In the genomic region with DNA sequence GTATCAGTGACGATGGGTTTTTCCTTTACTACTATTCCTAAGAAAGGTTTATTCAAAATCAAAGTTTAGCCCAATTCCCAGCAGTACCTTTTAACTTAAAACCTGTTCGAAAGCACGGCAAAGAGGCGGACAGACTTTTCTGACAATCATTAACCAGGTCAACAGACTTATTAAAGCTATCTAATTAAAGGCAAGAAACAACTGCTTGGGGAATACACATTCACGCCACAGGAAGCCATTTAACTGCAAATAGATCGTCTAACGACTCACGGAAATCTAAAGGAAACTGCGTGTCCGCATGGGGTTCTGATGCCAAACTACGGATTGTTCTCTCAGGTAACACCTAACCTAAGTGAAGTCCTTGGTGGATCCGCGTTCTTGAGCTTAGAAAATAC, we compare ENCODE assay signal across 8 cellular contexts. TPM values are rescaled to one million over a fixed set of nuclear protein-coding genes. Genes with fewer than 3 reads are reported as not detected.
DNase-seq lines count a peak whose midpoint lies in the region; ATAC-seq, FAIRE-seq and TF ChIP-seq lines count a peak whose summit lies in the region.

No MANE protein-coding gene starts in this region.

- H3K4me3 ChIP-seq in BE2C (ENCODE audit: low read depth, low read length) (peak overlapping the region; percentile 64), keratinocyte (ENCODE audit: control insufficient read depth in 2 of 3, extremely low read depth in 1 of 3, insufficient read depth in 2 of 3, low read depth in 1 of 3, low read length in 3 of 3) (peak overlapping the region; percentile 91 to 97 (median 93))

- peak overlapping the region; percentile 99 for H3K27ac ChIP-seq in keratinocyte (ENCODE audit: control insufficient read depth, insufficient read depth, low read length)

- H3K9me1 ChIP-seq in keratinocyte (ENCODE audit: control insufficient read depth, extremely low read depth, insufficient read depth, low read length): no peaks in the 10 kb centered on the region

- no peaks in the 10 kb centered on the region for H3K27me3 Mint-ChIP-seq in activated naive CD8-positive, alpha-beta T cell treated with anti-CD3 and anti-CD28 coated beads for 36 hours

- peak overlapping the region; percentile 97 for H3K9ac ChIP-seq in keratinocyte (ENCODE audit: control insufficient read depth, extremely low read depth, insufficient read depth, low read length)

- dilution Hi-C loops in keratinocyte (cut with MboI; ENCODE audit: extremely low pct_ligation_motif_present, low sequenced_read_pairs): no loop called here

- no peak for FAIRE-seq in keratinocyte (lab: Jason Lieb, UNC)

- H3K27me3 ChIP-seq in BE2C (no peaks in the 10 kb centered on the region), keratinocyte (ENCODE audit: control insufficient read depth, extremely low read depth, insufficient read depth, low read length) (no peaks in the 10 kb centered on the region)

- peak overlapping the region; percentile 89 for H3K27ac Mint-ChIP-seq in activated naive CD8-positive, alpha-beta T cell treated with anti-CD3 and anti-CD28 coated beads for 36 hours

- H3K79me2 ChIP-seq in keratinocyte (ENCODE audit: control insufficient read depth, insufficient read depth, low read length): peaks cover 42% of the 10 kb centered on the region

- peak overlapping the region; percentile 87 for H3K4me3 Mint-ChIP-seq in activated naive CD8-positive, alpha-beta T cell treated with anti-CD3 and anti-CD28 coated beads for 36 hours

- H4K20me1 ChIP-seq in keratinocyte (ENCODE audit: control insufficient read depth, extremely low read depth, insufficient read depth, low read length): no peaks in the 10 kb centered on the region

- H3K36me3 Mint-ChIP-seq in activated naive CD8-positive, alpha-beta T cell treated with anti-CD3 and anti-CD28 coated beads for 36 hours: peaks cover 5% of the 10 kb centered on the region

- H2AFZ ChIP-seq in keratinocyte (ENCODE audit: control insufficient read depth, low read length): peak overlapping the region; percentile 54

- peak; percentile 8 for ATAC-seq in GM19035 (IDR thresholded peaks at IDR 0.05; ENCODE audit: unreplicated experiment)
- ATAC-seq in HG03378 (IDR thresholded peaks at IDR 0.05; ENCODE audit: unreplicated experiment): peak; percentile 9

- DNase-seq in BE2C (no peak), keratinocyte (ENCODE audit: low read depth, low spot score) (no peak), superior temporal gyrus (ENCODE audit: extremely low spot score) (peak; percentile 60), cerebellar nuclear complex (lab: John Stamatoyannopoulos, UW) (no peak), GM13976 (ENCODE audit: low spot score) (no peak)
- no peak for DNase-seq in activated naive CD8-positive, alpha-beta T cell treated with anti-CD3 and anti-CD28 coated beads for 36 hours

- peaks cover 3% of the 10 kb centered on the region; the same call in 1 of the 2 replicates for H3K4me1 ChIP-seq in BE2C
- H3K4me1 ChIP-seq in keratinocyte (ENCODE audit: control insufficient read depth, extremely low read depth, insufficient read depth, low read length): peaks cover 33% of the 10 kb centered on the region

- H3K4me2 ChIP-seq in keratinocyte (ENCODE audit: control insufficient read depth, extremely low read depth, insufficient read depth, low read depth, low read length): peak overlapping the region; percentile 81

- TF ChIP-seq CTCF in BE2C (IDR thresholded peaks at IDR 0.05; ENCODE audit: low read depth, low read length): no peak
- TF ChIP-seq CTCF in keratinocyte (optimal IDR thresholded peaks at IDR 0.05 in 1 of 3, IDR thresholded peaks at IDR 0.05 in 1 of 3, conservative IDR thresholded peaks at IDR 0.05 in 1 of 3; ENCODE audit: extremely low read depth in 1 of 3, insufficient read depth in 2 of 3, low read length in 3 of 3): no peak
- no peak for TF ChIP-seq CTCF in GM13976 (IDR thresholded peaks at IDR 0.05; ENCODE audit: borderline replicate concordance, control extremely low read depth, extremely low read depth, insufficient read depth, missing control alignments)

- no peaks in the 10 kb centered on the region for H3K9me3 ChIP-seq in BE2C
- no peaks in the 10 kb centered on the region for H3K9me3 ChIP-seq in keratinocyte (ENCODE audit: control insufficient read depth, low read depth, low read length)

- in situ Hi-C loops in GM13976 (cut with MboI; ENCODE audit: low sequenced_read_pairs, unreplicated experiment): loop anchor here (10.0 kb wide), 1 partner anchor 83 kb away; no protein-coding TSS in a partner anchor

- H3K4me1 Mint-ChIP-seq in activated naive CD8-positive, alpha-beta T cell treated with anti-CD3 and anti-CD28 coated beads for 36 hours: peaks cover 38% of the 10 kb centered on the region

- H3K36me3 ChIP-seq in BE2C (no peaks in the 10 kb centered on the region), keratinocyte (ENCODE audit: control insufficient read depth in 2 of 2, extremely low read depth in 1 of 2, insufficient read depth in 2 of 2, low read length in 2 of 2) (no peaks in the 10 kb centered on the region)

- H3K9me3 Mint-ChIP-seq in activated naive CD8-positive, alpha-beta T cell treated with anti-CD3 and anti-CD28 coated beads for 36 hours: no peaks in the 10 kb centered on the region

RNA-seq across cellular contexts. Expression of a gene that starts 0.7 kb away (rescaled TPM):
- 3.4 TPM for polyA plus RNA-seq in BE2C (2012; ENCODE audit: insufficient read depth, insufficient read length, low read depth)
- total RNA-seq in activated naive CD8-positive, alpha-beta T cell treated with anti-CD3 and anti-CD28 coated beads for 36 hours: 10 to 100 TPM; 12.6 to 13.0 TPM
- polyA plus RNA-seq in keratinocyte: 16.7 to 29.0 TPM (median 22.2 TPM) in 3 replicates
- 147 TPM for polyA plus RNA-seq in keratinocyte (2011; ENCODE audit: low read depth)
- polyA plus RNA-seq in keratinocyte (2011; cell fraction: cytosol; rRNA removed): 10.9 and 23.1 TPM in 2 replicates
- polyA plus RNA-seq in keratinocyte (2011; cell fraction: nucleus; rRNA removed): 37.1 and 48.2 TPM in 2 replicates
- 16.4 and 41.4 TPM in 2 replicates for polyA plus RNA-seq in keratinocyte (2012; ENCODE audit: low replicate concordance)
- polyA minus RNA-seq in keratinocyte: 2.8 to 37.8 TPM (median 22.9 TPM) in 3 replicates
- 20.3 TPM for polyA minus RNA-seq in keratinocyte (2011; cell fraction: cytosol; rRNA and poly(A)+ RNA removed)
- 37.9 and 81.3 TPM in 2 replicates for polyA minus RNA-seq in keratinocyte (2011; cell fraction: nucleus; rRNA and poly(A)+ RNA removed)
